In genomic region chr15:55742927-55743614, GRCh38 we compare ENCODE assay signal across 8 cellular contexts. TPM values are rescaled to one million over a fixed set of nuclear protein-coding genes. Genes with fewer than 3 reads are reported as not detected.
DNase-seq lines count a peak whose midpoint lies in the region; ATAC-seq, FAIRE-seq and TF ChIP-seq lines count a peak whose summit lies in the region.

Gene PRTG (minus strand): TSS chr15:55743152. CDS start chr15:55742931, 221 bp downstream.

- FAIRE-seq in A549 (lab: Jason Lieb, UNC) (no peak), HepG2 (lab: Jason Lieb, UNC) (no peak)

- intact Hi-C loops in HepG2 (cut with micrococcal nuclease; ENCODE audit: unreplicated experiment) (no loop called here), stomach (cut with DNase I; ENCODE audit: low total_unique reads) (no loop called here)

- POLR2A ChIA-PET in A549 (lab: Yijun Ruan, JAX): no interaction called here
- POLR2A ChIA-PET in HepG2 (lab: Yijun Ruan, JAX): no interaction called here

- in situ Hi-C loops in HepG2 (cut with HindIII; ENCODE audit: extremely low pct_ligation_motif_present, low pct_unique_long_range_greater_than_20kb): no loop called here

- BruUV-seq in HepG2 (replicated peaks; lab: Mats Ljungman, UMichigan): no TSS peak

- H3K79me2 ChIP-seq in HepG2 (ENCODE audit: insufficient read depth, low read length): peaks cover 22% of the 10 kb centered on the region

- TF ChIP-seq EP300 in A549 (IDR thresholded peaks at IDR 0.05): 0 out of 5 replicates have a peak, but pooled peaks of 1 of the 2 experiments have one; percentile 10
- 0 out of 4 replicates have a peak, but pooled peaks of 1 of the 2 experiments have one; percentile 9 for TF ChIP-seq EP300 in HepG2 (IDR thresholded peaks at IDR 0.05; ENCODE audit: low read depth in 2 of 2, low read length in 2 of 2)
- TF ChIP-seq EP300 in HepG2 (CRISPR knock-in tag; IDR thresholded peaks at IDR 0.05; ENCODE audit: borderline replicate concordance): no peak
- no peak for TF ChIP-seq EP300 in stomach (IDR thresholded peaks at IDR 0.05)

- 0% methylated on average over 21 of the region's 71 CpGs for WGBS in A549 (ENCODE audit: missing lambda C conversion rate)
- 2% methylated on average over 25 of the region's 71 CpGs for WGBS in HepG2 (ENCODE audit: low lambda C conversion rate)
- WGBS in stomach, 5 donors: 1 to 3% (median 1%) methylated on average over 17 to 71 of the region's 71 CpGs

- peak within 1 kb of the TSS; percentile 77 for H3K9ac ChIP-seq in HepG2 (ENCODE audit: insufficient read depth, low read depth, low read length)

- H4K20me1 ChIP-seq in HepG2 (ENCODE audit: insufficient read depth, low read length): no peaks in the 10 kb centered on the region

- TF ChIP-seq RAD21 in A549 (conservative IDR thresholded peaks at IDR 0.05 in 1 of 2, IDR thresholded peaks at IDR 0.05 in 1 of 2): no peak
- TF ChIP-seq RAD21 in HepG2 (CRISPR knock-in tag; IDR thresholded peaks at IDR 0.05): no peak; the same call in none of the 2 replicates

- H3K27ac ChIP-seq in A549 (peak within 1 kb of the TSS; percentile 90 to 92), HepG2 (ENCODE audit: extremely low read length, insufficient read depth, low read length) (peak within 1 kb of the TSS; percentile 82), stomach (peak within 1 kb of the TSS; percentile 23 to 79 (median 67))

- no peak for TF ChIP-seq CTCF in A549 (IDR thresholded peaks at IDR 0.05)
- no peak for TF ChIP-seq CTCF in GM12875 (IDR thresholded peaks at IDR 0.05; ENCODE audit: borderline replicate concordance, insufficient read depth, low read depth, low read length)
- no peak for TF ChIP-seq CTCF in HepG2 (CRISPR knock-in tag; IDR thresholded peaks at IDR 0.05)
- no peak for TF ChIP-seq CTCF in stomach (IDR thresholded peaks at IDR 0.05)

- H3K4me1 ChIP-seq in A549: peaks cover 16% of the 10 kb centered on the region
- H3K4me1 ChIP-seq in HepG2 (ENCODE audit: insufficient read depth, low read length): peaks cover 42% of the 10 kb centered on the region
- H3K4me1 ChIP-seq in stomach: peaks cover 0 to 35% (median 31%) of the 10 kb centered on the region in 4 donors

- CTCF ChIA-PET in A549 (lab: Yijun Ruan, JAX) (interaction anchor here (0.6 to 2.1 kb wide), 3 partner anchors 90 to 421 kb away, joined by 3 to 6 read pairs (median 3); no protein-coding TSS in a partner anchor), HepG2 (lab: Yijun Ruan, JAX; ENCODE audit: low intra/inter-chr PET ratio, low total read pairs) (no interaction called here)

- H3K27me3 ChIP-seq in HepG2 (ENCODE audit: control insufficient read depth in 1 of 2, insufficient read depth in 2 of 2, low read length in 2 of 2) (no peaks in the 10 kb centered on the region), stomach (peaks cover 0 to 43% (median 15%) of the 10 kb centered on the region in 3 donors)

- H3K4me3 ChIP-seq in A549: peak within 1 kb of the TSS; percentile 92
- peak within 1 kb of the TSS; percentile 58 for H3K4me3 ChIP-seq in GM12875 (ENCODE audit: low read depth, low read length)
- H3K4me3 ChIP-seq in HepG2 (replicated peaks in 1 of 3; ENCODE audit: insufficient read depth in 1 of 3, low read depth in 2 of 3, low read length in 3 of 3): peak within 1 kb of the TSS; percentile 73 to 81 (median 79)
- peak within 1 kb of the TSS; percentile 75 to 99 (median 82) for H3K4me3 ChIP-seq in stomach

- no peaks in the 10 kb centered on the region for H3K9me3 ChIP-seq in A549
- no peaks in the 10 kb centered on the region for H3K9me3 ChIP-seq in HepG2 (ENCODE audit: low read length)
- no peaks in the 10 kb centered on the region for H3K9me3 ChIP-seq in stomach

- TF ChIP-seq POLR2A in A549 (IDR thresholded peaks at IDR 0.05; ENCODE audit: low read length): peak; percentile 59
- TF ChIP-seq POLR2A in HepG2 (IDR thresholded peaks at IDR 0.05; ENCODE audit: insufficient read depth in 1 of 2, low read depth in 2 of 2, low read length in 2 of 2): peak; percentile 51 to 63; a peak in 3 of 4 replicates
- TF ChIP-seq POLR2A in stomach (IDR thresholded peaks at IDR 0.05): no peak

- DNase-seq in A549 (ENCODE audit: low read depth in 1 of 2, low spot score in 1 of 2) (peak; percentile 74 to 92), dermis blood vessel endothelial cell (peak; percentile 88), HepG2 (ENCODE audit: low spot score) (peak; percentile 72), stomach (peak; percentile 65), AML-193 (lab: John Stamatoyannopoulos, UW) (no peak)
- no peak for DNase-seq in effector CD8-positive, alpha-beta T cell (lab: John Stamatoyannopoulos, UW)

- H2AFZ ChIP-seq in HepG2 (ENCODE audit: low read length): peak within 1 kb of the TSS; percentile 94

- H3K36me3 ChIP-seq in HepG2 (replicated peaks in 1 of 2; ENCODE audit: control insufficient read depth in 1 of 2, insufficient read depth in 2 of 2, low read length in 2 of 2) (peaks cover 0 to 5% of the 10 kb centered on the region in 2 experiments; a peak in 1 of 5 replicates), stomach (no peaks in the 10 kb centered on the region)

- ATAC-seq in A549: peak; percentile 88 to 95
- ATAC-seq in HepG2: peak; percentile 94

- peak within 1 kb of the TSS; percentile 93 for H3K4me2 ChIP-seq in A549
- peak within 1 kb of the TSS; percentile 89 for H3K4me2 ChIP-seq in HepG2 (ENCODE audit: low read depth, low read length)

TF ChIP-seq in A549, 52 proteins besides CTCF, POLR2A, EP300 and RAD21 (continues in another document):
- no peak for TF ChIP-seq HOXB5 (CRISPR knock-in tag; IDR thresholded peaks at IDR 0.05)
- TF ChIP-seq NPAS2 (CRISPR knock-in tag; IDR thresholded peaks at IDR 0.05; ENCODE audit: borderline replicate concordance): no peak

TF ChIP-seq in PFSK-1, 5 proteins besides CTCF, POLR2A, EP300 and RAD21 (continues in another document):
- TF ChIP-seq SIN3A (IDR thresholded peaks at IDR 0.05; ENCODE audit: borderline replicate concordance, insufficient read depth, low read length) (no peak), POLR2AphosphoS5 (IDR thresholded peaks at IDR 0.05; ENCODE audit: low read depth, low read length) (peak; percentile 70), TAF1 (IDR thresholded peaks at IDR 0.05; ENCODE audit: borderline replicate concordance, insufficient read depth, low read length) (peak; percentile 80; the same call in 1 of the 2 replicates)

TF ChIP-seq in HepG2, 621 proteins besides CTCF, POLR2A, EP300 and RAD21 (continues in another document):
- 0 out of 2 replicates have a peak, but pooled peaks have one; percentile 8 for TF ChIP-seq ZNF24 (IDR thresholded peaks at IDR 0.05)
- 0 out of 2 replicates have a peak, but pooled peaks have one; percentile 72 for TF ChIP-seq ZSCAN30 (CRISPR knock-in tag; IDR thresholded peaks at IDR 0.05)
- TF ChIP-seq NR2F6 (IDR thresholded peaks at IDR 0.05): no peak
- peak; percentile 74 for TF ChIP-seq NR2F6 (CRISPR knock-in tag; IDR thresholded peaks at IDR 0.05)
- TF ChIP-seq WIZ (CRISPR knock-in tag; IDR thresholded peaks at IDR 0.05): no peak

RNA-seq across cellular contexts. Expression of gene PRTG, which starts in this region (rescaled TPM):
- polyA plus RNA-seq in A549 (2011; rRNA removed) (8.9 and 10.7 TPM in 2 replicates), A549 (2017; fragmentation: RNase III; extraction: RNeasy Plus Mini Kit Qiagen cat#74134 plus additional on column Dnase treatment) (5.5 to 5.9 TPM (median 5.6 TPM) in 3 replicates), HepG2 (2011; rRNA removed) (9.7 and 13.2 TPM in 2 replicates), stomach (under 1 TPM in 2 of 3 donors, not detected in 1; under 0.01 to 0.53 TPM)
- polyA plus RNA-seq in A549 (2012; cell fraction: cytosol; rRNA removed): 5.1 and 6.5 TPM in 2 replicates
- 5.2 and 5.9 TPM in 2 replicates for polyA plus RNA-seq in A549 (2012; cell fraction: nucleus; rRNA removed)
- 13.5 and 14.5 TPM in 2 replicates for polyA minus RNA-seq in A549 (2011; rRNA and poly(A)+ RNA removed)
- polyA plus RNA-seq in PFSK-1 (2012; ENCODE audit: insufficient read length, low read depth): 5.1 TPM
- total RNA-seq in dermis blood vessel endothelial cell (2.6 and 7.5 TPM in 2 replicates), HepG2 (2016; rRNA removed; fragmentation: Illumina TruSeq; extraction: Trizol) (17.1 and 22.3 TPM in 2 replicates), stomach (10 to 100 TPM in 1 of 5 donors, under 1 TPM in 3, not detected in 1; under 0.01 to 12.3 (median 0.81) TPM)
- total RNA-seq in HepG2 (2016; cell fraction: cytosol; rRNA removed; fragmentation: Illumina TruSeq; extraction: Trizol; ENCODE audit: low read depth): 2.3 and 2.9 TPM in 2 replicates
- total RNA-seq in HepG2 (2016; cell fraction: insoluble cytoplasmic fraction; rRNA removed; fragmentation: Illumina TruSeq; extraction: Trizol): 17.1 and 19.9 TPM in 2 replicates
- total RNA-seq in HepG2 (2016; cell fraction: membrane; rRNA removed; fragmentation: Illumina TruSeq; extraction: Trizol): 6.8 and 7.4 TPM in 2 replicates
- 37.3 and 41.9 TPM in 2 replicates for total RNA-seq in HepG2 (2016; cell fraction: nucleus; rRNA removed; fragmentation: Illumina TruSeq; extraction: Trizol)
- polyA plus RNA-seq in HepG2 (2011; cell fraction: cytosol; rRNA removed): 6.9 and 9.7 TPM in 2 replicates
- polyA plus RNA-seq in HepG2 (2011; cell fraction: nucleus; rRNA removed): 7.0 and 7.1 TPM in 2 replicates
- polyA plus RNA-seq in HepG2 (2012): 11.5 and 14.3 TPM in 2 replicates
- polyA plus RNA-seq in HepG2 (2016; cell fraction: cytosol; fragmentation: Illumina TruSeq; extraction: Trizol; ENCODE audit: low read depth): 1.2 and 1.6 TPM in 2 replicates
- 7.2 TPM in 2 replicates for polyA plus RNA-seq in HepG2 (2016; cell fraction: insoluble cytoplasmic fraction; fragmentation: Illumina TruSeq; extraction: Trizol; ENCODE audit: low read depth)
- 1.9 TPM in 2 replicates for polyA plus RNA-seq in HepG2 (2016; cell fraction: membrane; fragmentation: Illumina TruSeq; extraction: Trizol; ENCODE audit: low read depth)
- polyA plus RNA-seq in HepG2 (2016; cell fraction: nucleus; fragmentation: Illumina TruSeq; extraction: Trizol; ENCODE audit: insufficient read depth, low read depth): 13.3 and 15.6 TPM in 2 replicates
- 13.5 and 48.7 TPM in 2 replicates for polyA minus RNA-seq in HepG2 (2011; rRNA and poly(A)+ RNA removed; ENCODE audit: low replicate concordance)
- 36.5 and 37.5 TPM in 2 replicates for polyA minus RNA-seq in HepG2 (2011; cell fraction: cytosol; rRNA and poly(A)+ RNA removed)
- polyA minus RNA-seq in HepG2 (2011; cell fraction: nucleus; rRNA and poly(A)+ RNA removed): 48.2 and 59.2 TPM in 2 replicates

Comparison
In these comparisons a context has a peak if more than half of its experiments do, and no peak if none do; other contexts are left out.
1. DNase-seq: peak in A549 (2 of 2), dermis blood vessel endothelial cell (single experiment), HepG2 (single experiment) and stomach (single experiment); none in AML-193 (0 of 2) and effector CD8-positive, alpha-beta T cell (single experiment).
2. POLR2A ChIP-seq: peak in A549 (single experiment) and HepG2 (2 of 2); none in stomach (0 of 4).
3. Of the 38 proteins assayed by ChIP-seq in both HepG2 and A549: peak only in HepG2: FOSL2, HDAC2, MAZ, MYC and TP53; only in A549: JUN and PBX3; in both: BCL3, CHD2, HMGXB4, MAX, PHF8 and POLR2A; in neither: 23; mixed calls (peak in some experiments, not most) for 2.
4. Peak in every context shown above with its lines, with median percentiles within 50 percentile points of each other: H3K27ac ChIP-seq and H3K4me3 ChIP-seq.